ENCODE assay signal across 15 cellular contexts in the genomic region with DNA sequence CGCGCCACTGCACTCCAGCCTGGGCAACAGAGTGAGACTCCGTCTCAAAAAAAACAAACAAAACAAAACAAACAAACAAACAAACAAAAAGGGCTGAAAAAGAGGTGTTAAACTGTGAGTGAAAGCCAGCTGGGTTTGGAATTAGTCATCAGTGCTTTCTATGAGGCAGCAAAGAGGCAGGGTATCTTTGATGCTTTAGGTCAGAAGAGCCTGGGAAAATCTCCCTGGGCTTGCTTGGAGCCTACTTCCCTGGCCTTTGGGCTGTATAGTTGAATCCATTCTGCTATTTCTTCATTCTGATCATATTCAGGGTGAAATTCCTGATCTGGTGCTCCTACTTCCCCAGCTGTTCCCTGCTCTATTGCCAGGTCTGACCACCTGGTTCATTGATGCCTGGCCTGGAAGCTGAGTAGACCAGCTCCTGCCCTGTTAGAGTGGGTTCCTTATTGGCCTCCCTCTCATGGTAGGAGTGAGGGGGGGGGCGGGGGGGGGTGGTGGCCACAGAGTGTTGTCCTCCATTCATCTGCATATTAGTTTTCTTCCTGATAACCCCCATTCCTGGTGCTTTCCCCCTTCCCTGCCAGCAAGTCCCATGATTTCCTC.
DNase-seq lines count a peak whose midpoint lies in the region; ATAC-seq and TF ChIP-seq lines count a peak whose summit lies in the region.
"Had no signal": no experiment of that assay in that cellular context is flagged by ENCODE, and none has a peak within 500 bp of the region (broad histone marks: within the 10 kb centered on the region; RNA-seq: fewer than 3 reads in every experiment).

No MANE protein-coding gene starts in this region.

- no peak for DNase-seq in foreskin keratinocyte
- no peak for DNase-seq in stimulated activated naive CD4-positive, alpha-beta T cell treated with Interleukin-2 at 50 U/mL for 16 hours (lab: John Stamatoyannopoulos, UW)
- no peak for DNase-seq in amygdala (lab: John Stamatoyannopoulos, UW)
- DNase-seq in PC-9: no peak
- DNase-seq: activated CD4-positive, alpha-beta T cell treated with anti-CD3 and anti-CD28 coated beads for 36 hours; left lung; NCI-H1417; NCI-H446 treated with DMSO at 0.1 percent for 48 hours; sigmoid colon; T-helper 1 cell had no signal

- H3K9me3 ChIP-seq in gastroesophageal sphincter: no peaks in the 10 kb centered on the region
- no peaks in the 10 kb centered on the region for H3K9me3 ChIP-seq in PC-9 (ENCODE audit: insufficient read depth, low read depth)
- H3K9me3 ChIP-seq: left lung, sigmoid colon had no signal

- no peak overlapping the region for H3K4me2 ChIP-seq in PC-9

- TF ChIP-seq EP300 in gastroesophageal sphincter (IDR thresholded peaks at IDR 0.05): no peak

- H3K9me2 ChIP-seq in PC-9 (ENCODE audit: insufficient read depth): no peaks in the 10 kb centered on the region

- H3K4me1 ChIP-seq in foreskin keratinocyte: no peaks in the 10 kb centered on the region
- no peaks in the 10 kb centered on the region for H3K4me1 ChIP-seq in gastroesophageal sphincter
- H3K4me1 ChIP-seq in PC-9 (replicated peaks; ENCODE audit: insufficient read depth): no peaks in the 10 kb centered on the region
- H3K4me1 ChIP-seq: left lung, sigmoid colon had no signal

- H3K4me3 ChIP-seq in gastroesophageal sphincter: no peak overlapping the region
- no peak overlapping the region for H3K4me3 ChIP-seq in PC-9
- H3K4me3 ChIP-seq: left lung, sigmoid colon had no signal

- H3K27ac ChIP-seq in foreskin keratinocyte: no peak overlapping the region
- H3K27ac ChIP-seq in gastroesophageal sphincter: no peak overlapping the region
- no peak overlapping the region for H3K27ac ChIP-seq in PC-9
- H3K27ac ChIP-seq: C4-2B, left lung, sigmoid colon had no signal

- WGBS in gastroesophageal sphincter (ENCODE audit: low coverage in 1 of 2), 2 donors: 67 to 94% methylated on average over 3 of the region's 4 CpGs

- CTCF ChIA-PET in PC-9 (lab: Charles Lee): no interaction called here

- H2AFZ ChIP-seq in PC-9: no peak overlapping the region

- intact Hi-C loops in PC-9 (cut with micrococcal nuclease; ENCODE audit: unreplicated experiment): no loop called here

- TF ChIP-seq CTCF in foreskin keratinocyte (conservative IDR thresholded peaks at IDR 0.05) (no peak), gastroesophageal sphincter (IDR thresholded peaks at IDR 0.05) (no peak), PC-9 (conservative IDR thresholded peaks at IDR 0.05) (no peak)

- TF ChIP-seq POLR2A in gastroesophageal sphincter (IDR thresholded peaks at IDR 0.05): no peak

- H3K27me3 ChIP-seq in foreskin keratinocyte: no peaks in the 10 kb centered on the region
- H3K27me3 ChIP-seq in gastroesophageal sphincter: no peaks in the 10 kb centered on the region
- H3K27me3 ChIP-seq in PC-9 (ENCODE audit: insufficient read depth, low read depth): no peaks in the 10 kb centered on the region
- H3K27me3 ChIP-seq: left lung, sigmoid colon had no signal

- no peaks in the 10 kb centered on the region for H3K79me2 ChIP-seq in PC-9 (ENCODE audit: low read depth)

- POLR2A ChIA-PET in PC-9 (lab: Charles Lee; ENCODE audit: unreplicated experiment): interaction anchor here (0.6 kb wide), 1 partner anchor 1630 kb away, joined by 4 read pairs; no protein-coding TSS in a partner anchor

- no peaks in the 10 kb centered on the region for H3F3A ChIP-seq in PC-9 (ENCODE audit: insufficient read depth, low read depth)

- no TSS peak for BruUV-seq in PC-9 (replicated peaks; lab: Mats Ljungman, UMichigan)

- no peaks in the 10 kb centered on the region for H4K20me1 ChIP-seq in PC-9 (ENCODE audit: insufficient read depth)

- no peaks in the 10 kb centered on the region for H3K36me3 ChIP-seq in gastroesophageal sphincter
- no peaks in the 10 kb centered on the region for H3K36me3 ChIP-seq in PC-9 (ENCODE audit: low read depth)
- H3K36me3 ChIP-seq: left lung, sigmoid colon had no signal

- ATAC-seq in GM18868 (IDR thresholded peaks at IDR 0.05; ENCODE audit: unreplicated experiment) (peak; percentile 85), GM21529 (IDR thresholded peaks at IDR 0.05; ENCODE audit: unreplicated experiment) (peak; percentile 85), HG03196 (IDR thresholded peaks at IDR 0.05; ENCODE audit: unreplicated experiment) (peak; percentile 60), foreskin keratinocyte (peak; percentile 46), gastroesophageal sphincter (no peak)
- ATAC-seq: activated CD4-positive, alpha-beta T cell treated with anti-CD3 and anti-CD28 coated beads for 36 hours; left lung had no signal
